Comparison of ENCODE assay signal across 19 cellular contexts in the genomic region with DNA sequence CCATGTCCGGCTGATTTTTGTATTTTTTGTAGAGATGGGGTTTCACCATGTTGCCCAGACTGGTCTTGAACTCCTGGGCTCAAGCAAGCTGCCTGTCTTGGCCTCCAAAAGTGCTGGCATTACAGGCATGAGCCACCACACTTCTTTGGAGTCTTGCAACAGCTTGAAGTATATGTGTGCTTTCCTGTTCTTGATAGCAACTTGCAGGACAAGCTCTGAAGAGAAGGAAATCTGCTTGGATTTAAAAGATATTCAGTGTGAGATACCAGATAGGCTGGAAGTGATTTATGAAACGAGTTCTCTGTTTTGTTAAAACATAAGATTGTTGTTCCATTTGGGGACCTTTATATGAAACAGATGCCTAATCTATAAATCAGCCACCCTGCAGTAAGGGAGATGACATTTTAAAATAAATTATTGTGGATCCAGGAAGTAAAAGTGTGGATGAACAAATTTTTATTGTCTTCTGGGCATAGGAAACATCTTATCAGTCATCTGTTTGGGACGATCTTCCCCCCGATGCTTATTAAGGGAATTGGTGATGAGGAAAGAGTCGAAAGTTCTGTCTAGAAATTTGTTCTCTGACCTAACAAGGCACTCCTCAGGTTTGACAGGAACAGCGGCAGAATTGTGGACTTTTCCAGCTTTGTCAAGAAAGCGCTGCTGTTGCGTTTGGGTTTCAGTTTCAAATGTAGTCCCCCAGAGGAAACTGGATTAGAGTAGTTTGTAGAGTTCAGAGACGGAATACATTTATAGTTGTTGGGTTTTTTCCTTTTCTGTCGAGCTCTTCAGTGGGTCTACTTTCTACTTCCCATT. TPM values are rescaled to one million over a fixed set of nuclear protein-coding genes. Genes with fewer than 3 reads are reported as not detected.
DNase-seq lines count a peak whose midpoint lies in the region; ATAC-seq, FAIRE-seq and TF ChIP-seq lines count a peak whose summit lies in the region.
"Had no signal": no experiment of that assay in that cellular context is flagged by ENCODE, and none has a peak within 500 bp of the region (broad histone marks: within the 10 kb centered on the region; RNA-seq: fewer than 3 reads in every experiment).

No MANE protein-coding gene starts in this region.

- H3K27ac ChIP-seq in HepG2 (ENCODE audit: extremely low read length, insufficient read depth, low read length) (no peak overlapping the region), subcutaneous abdominal adipose tissue (ENCODE audit: low read depth, low read length) (no peak overlapping the region), tibial artery (no peak overlapping the region)
- H3K27ac ChIP-seq: BLaER1 treated with 17β-estradiol and CSF1 and Interleukin-3, amounts not matched to agents 10 nM and 100 nM; Peyer's patch had no signal

- no peak for TF ChIP-seq EP300 in HepG2 (IDR thresholded peaks at IDR 0.05; ENCODE audit: low read depth in 2 of 2, low read length in 2 of 2)
- TF ChIP-seq EP300 in HepG2 (CRISPR knock-in tag; IDR thresholded peaks at IDR 0.05; ENCODE audit: borderline replicate concordance): no peak

- POLR2A ChIA-PET in HepG2 (lab: Yijun Ruan, JAX): no interaction called here

- DNase-seq in GM04504 (ENCODE audit: low read depth) (peak; percentile 21), choroid plexus epithelial cell (ENCODE audit: low read depth) (peak; percentile 30), HepG2 (ENCODE audit: low spot score) (no peak), tibial artery (no peak), inferior parietal cortex (ENCODE audit: extremely low spot score) (no peak)
- DNase-seq: DMS 273 treated with DMSO at 0.1 percent for 48 hours, Karpas-422, MM.1S, NCI-H187 treated with DMSO at 0.1 percent for 48 hours, NCI-H2171, NCI-H446 treated with DMSO at 0.1 percent for 48 hours, NCI-H748 treated with DMSO at 0.1 percent for 48 hours, Peyer's patch, SHP77 treated with DMSO at 0.1 percent for 48 hours had no signal

- in situ Hi-C loops in HepG2 (cut with HindIII; ENCODE audit: extremely low pct_ligation_motif_present, low pct_unique_long_range_greater_than_20kb): no loop called here

- H3K27me3 ChIP-seq in HepG2 (ENCODE audit: control insufficient read depth in 1 of 2, insufficient read depth in 2 of 2, low read length in 2 of 2): no peaks in the 10 kb centered on the region
- no peaks in the 10 kb centered on the region for H3K27me3 ChIP-seq in subcutaneous abdominal adipose tissue (ENCODE audit: control insufficient read depth in 5 of 5, insufficient read depth in 4 of 5, low read length in 5 of 5)
- H3K27me3 ChIP-seq in tibial artery: no peaks in the 10 kb centered on the region
- H3K27me3 ChIP-seq: BLaER1 treated with 17β-estradiol and CSF1 and Interleukin-3, amounts not matched to agents 10 nM and 100 nM; Peyer's patch had no signal

- H4K20me1 ChIP-seq in HepG2 (ENCODE audit: insufficient read depth, low read length): no peaks in the 10 kb centered on the region
- H4K20me1 ChIP-seq: BLaER1 treated with 17β-estradiol and CSF1 and Interleukin-3, amounts not matched to agents 10 nM and 100 nM had no signal

- no peak overlapping the region for H2AFZ ChIP-seq in HepG2 (ENCODE audit: low read length)

- intact Hi-C loops in HepG2 (cut with micrococcal nuclease; ENCODE audit: unreplicated experiment): no loop called here
- intact Hi-C loops in tibial artery (cut with DNase I; ENCODE audit: low total_unique reads): no loop called here

- CTCF ChIA-PET in HepG2 (lab: Yijun Ruan, JAX; ENCODE audit: low intra/inter-chr PET ratio, low total read pairs): no interaction called here

- H3K79me2 ChIP-seq in HepG2 (ENCODE audit: insufficient read depth, low read length): no peaks in the 10 kb centered on the region

- H3K4me1 ChIP-seq in HepG2 (ENCODE audit: insufficient read depth, low read length) (peaks cover 9% of the 10 kb centered on the region; the same call in 1 of the 2 replicates), subcutaneous abdominal adipose tissue (ENCODE audit: control insufficient read depth in 5 of 5, insufficient read depth in 5 of 5, low read length in 5 of 5) (peaks cover 0 to 5% (median 0%) of the 10 kb centered on the region in 5 donors), tibial artery (no peaks in the 10 kb centered on the region)
- H3K4me1 ChIP-seq: HAP-1, Peyer's patch had no signal

- ATAC-seq in HepG2 (no peak; the same call in 2 of the 3 replicates), GM21390 (IDR thresholded peaks at IDR 0.05; ENCODE audit: unreplicated experiment) (no peak), GM18867 (IDR thresholded peaks at IDR 0.05; ENCODE audit: unreplicated experiment) (no peak)

- H3K36me3 ChIP-seq in HepG2 (replicated peaks in 1 of 2; ENCODE audit: control insufficient read depth in 1 of 2, insufficient read depth in 2 of 2, low read length in 2 of 2): no peaks in the 10 kb centered on the region
- H3K36me3 ChIP-seq in subcutaneous abdominal adipose tissue (ENCODE audit: control insufficient read depth in 5 of 5, insufficient read depth in 5 of 5, low read length in 5 of 5): no peaks in the 10 kb centered on the region
- H3K36me3 ChIP-seq in tibial artery: no peaks in the 10 kb centered on the region
- H3K36me3 ChIP-seq: BLaER1 treated with 17β-estradiol and CSF1 and Interleukin-3, amounts not matched to agents 10 nM and 100 nM; HAP-1; Peyer's patch had no signal

- TF ChIP-seq RAD21 in HepG2 (CRISPR knock-in tag; IDR thresholded peaks at IDR 0.05): no peak

- H3K4me2 ChIP-seq in HepG2 (ENCODE audit: low read depth, low read length): peak overlapping the region; percentile 53
- H3K4me2 ChIP-seq: BLaER1 treated with 17β-estradiol and CSF1 and Interleukin-3, amounts not matched to agents 10 nM and 100 nM had no signal

- no peak for TF ChIP-seq POLR2A in HepG2 (IDR thresholded peaks at IDR 0.05; ENCODE audit: insufficient read depth in 1 of 2, low read depth in 2 of 2, low read length in 2 of 2)

- H3K9ac ChIP-seq in HepG2 (ENCODE audit: insufficient read depth, low read depth, low read length) (no peak overlapping the region), subcutaneous abdominal adipose tissue (ENCODE audit: low read length in 5 of 5) (peak overlapping the region in 2 of 5 donors; percentile 52 to 64)
- H3K9ac ChIP-seq: BLaER1 treated with 17β-estradiol and CSF1 and Interleukin-3, amounts not matched to agents 10 nM and 100 nM had no signal

- H3K9me3 ChIP-seq in HepG2 (ENCODE audit: low read length) (0 out of 2 replicates have a peak, but pooled peaks cover 5% of the 10 kb centered on the region), subcutaneous abdominal adipose tissue (ENCODE audit: control insufficient read depth in 5 of 5, low read length in 5 of 5) (peaks cover 0 to 15% (median 7%) of the 10 kb centered on the region in 5 donors), tibial artery (peaks cover 0 to 4% (median 0%) of the 10 kb centered on the region in 3 donors)
- H3K9me3 ChIP-seq: HAP-1, Peyer's patch had no signal

- H3K4me3 ChIP-seq in choroid plexus epithelial cell (ENCODE audit: low read depth, low read length) (peak overlapping the region; percentile 34), HepG2 (replicated peaks in 1 of 3; ENCODE audit: insufficient read depth in 1 of 3, low read depth in 2 of 3, low read length in 3 of 3) (no peak overlapping the region), subcutaneous abdominal adipose tissue (ENCODE audit: low read depth in 1 of 5, low read length in 5 of 5) (peak overlapping the region; percentile 3 to 51 (median 40)), tibial artery (no peak overlapping the region)
- H3K4me3 ChIP-seq: BLaER1 treated with 17β-estradiol and CSF1 and Interleukin-3, amounts not matched to agents 10 nM and 100 nM; HAP-1; Peyer's patch had no signal

- FAIRE-seq in HepG2 (lab: Jason Lieb, UNC): no peak

- TF ChIP-seq CTCF in choroid plexus epithelial cell (conservative IDR thresholded peaks at IDR 0.05; ENCODE audit: low read depth, low read length) (no peak), HepG2 (CRISPR knock-in tag; IDR thresholded peaks at IDR 0.05) (no peak), tibial artery (IDR thresholded peaks at IDR 0.05) (no peak)

- BruUV-seq in HepG2 (replicated peaks; lab: Mats Ljungman, UMichigan): no TSS peak

- WGBS in HepG2 (ENCODE audit: low lambda C conversion rate): 12% methylated on average over 10 of the region's 10 CpGs

TF ChIP-seq in HepG2, 621 proteins besides CTCF, POLR2A, EP300 and RAD21:
- TF ChIP-seq SMAD1 (CRISPR knock-in tag; IDR thresholded peaks at IDR 0.05; ENCODE audit: borderline replicate concordance, low read depth) (no peak), RBM22 (optimal IDR thresholded peaks at IDR 0.05; ENCODE audit: low read length) (no peak), MBNL3 (CRISPR knock-in tag; conservative IDR thresholded peaks at IDR 0.05) (no peak), NR2F2 (IDR thresholded peaks at IDR 0.05; ENCODE audit: borderline replicate concordance, low read depth) (no peak), ZFP62 (CRISPR knock-in tag; IDR thresholded peaks at IDR 0.05) (no peak), SRSF1 (optimal IDR thresholded peaks at IDR 0.05; ENCODE audit: low read depth, low read length) (no peak)

RNA-seq across cellular contexts. Expression of gene MAGI1, which starts 53.7 kb away (rescaled TPM):
- total RNA-seq in HepG2 (2016; rRNA removed; fragmentation: Illumina TruSeq; extraction: Trizol): 25.3 and 26.0 TPM in 2 replicates
- 19.7 and 22.4 TPM in 2 replicates for total RNA-seq in HepG2 (2016; cell fraction: cytosol; rRNA removed; fragmentation: Illumina TruSeq; extraction: Trizol; ENCODE audit: low read depth)
- total RNA-seq in HepG2 (2016; cell fraction: insoluble cytoplasmic fraction; rRNA removed; fragmentation: Illumina TruSeq; extraction: Trizol): 20.3 and 24.5 TPM in 2 replicates
- total RNA-seq in HepG2 (2016; cell fraction: membrane; rRNA removed; fragmentation: Illumina TruSeq; extraction: Trizol): 13.5 and 15.2 TPM in 2 replicates
- total RNA-seq in HepG2 (2016; cell fraction: nucleus; rRNA removed; fragmentation: Illumina TruSeq; extraction: Trizol): 38.6 and 46.5 TPM in 2 replicates
- 22.2 and 24.6 TPM in 2 replicates for polyA plus RNA-seq in HepG2 (2011; rRNA removed)
- 16.2 and 18.5 TPM in 2 replicates for polyA plus RNA-seq in HepG2 (2011; cell fraction: cytosol; rRNA removed)
- 39.9 and 44.0 TPM in 2 replicates for polyA plus RNA-seq in HepG2 (2011; cell fraction: nucleus; rRNA removed)
- polyA plus RNA-seq in HepG2 (2012): 22.8 and 24.7 TPM in 2 replicates
- 0.42 and 0.67 TPM in 2 replicates for polyA plus RNA-seq in HepG2 (2016; cell fraction: cytosol; fragmentation: Illumina TruSeq; extraction: Trizol; ENCODE audit: low read depth)
- 12.8 and 14.8 TPM in 2 replicates for polyA plus RNA-seq in HepG2 (2016; cell fraction: insoluble cytoplasmic fraction; fragmentation: Illumina TruSeq; extraction: Trizol; ENCODE audit: low read depth)
- polyA plus RNA-seq in HepG2 (2016; cell fraction: membrane; fragmentation: Illumina TruSeq; extraction: Trizol; ENCODE audit: low read depth): 1.3 and 1.8 TPM in 2 replicates
- polyA plus RNA-seq in HepG2 (2016; cell fraction: nucleus; fragmentation: Illumina TruSeq; extraction: Trizol; ENCODE audit: insufficient read depth, low read depth): 24.7 and 30.8 TPM in 2 replicates
- polyA minus RNA-seq in HepG2 (2011; rRNA and poly(A)+ RNA removed; ENCODE audit: low replicate concordance): 5.0 and 41.6 TPM in 2 replicates
- 24.9 and 26.3 TPM in 2 replicates for polyA minus RNA-seq in HepG2 (2011; cell fraction: cytosol; rRNA and poly(A)+ RNA removed)
- polyA minus RNA-seq in HepG2 (2011; cell fraction: nucleus; rRNA and poly(A)+ RNA removed): 140 and 147 TPM in 2 replicates

Comparison
In these comparisons a context has a peak if more than half of its experiments do, and no peak if none do; other contexts are left out.
1. DNase-seq: peak in GM04504 (single experiment) and choroid plexus epithelial cell (single experiment); none in HepG2 (single experiment), tibial artery (0 of 2) and inferior parietal cortex (single experiment).
2. H3K4me3 ChIP-seq: peak in choroid plexus epithelial cell (single experiment) and subcutaneous abdominal adipose tissue (5 of 5); none in HepG2 (0 of 3) and tibial artery (0 of 2).